Comparison of ENCODE assay signal across 8 cellular contexts in the genomic region with DNA sequence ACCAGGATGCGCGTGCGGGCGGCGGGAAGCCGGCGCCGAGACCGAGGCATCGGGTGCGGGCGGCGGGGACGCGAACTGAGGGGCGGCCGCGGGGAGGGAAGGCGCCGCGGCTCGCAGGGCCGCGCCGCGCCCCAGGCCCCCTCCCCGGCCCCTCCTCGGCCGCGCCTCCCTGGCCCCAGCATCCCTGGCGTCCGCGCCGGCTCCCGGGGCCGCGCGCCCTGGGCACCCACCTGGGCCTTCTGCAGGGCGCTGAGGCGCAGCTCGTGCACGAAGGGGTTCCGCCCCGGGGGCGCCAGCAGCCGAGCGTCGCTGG. TPM values are rescaled to one million over a fixed set of nuclear protein-coding genes. Genes with fewer than 3 reads are reported as not detected.
DNase-seq lines count a peak whose midpoint lies in the region; ATAC-seq and TF ChIP-seq lines count a peak whose summit lies in the region.

No MANE protein-coding gene starts in this region.

- peaks cover 10% of the 10 kb centered on the region; the same call in 1 of the 2 replicates for H3K9me1 ChIP-seq in IMR-90 (ENCODE audit: insufficient read depth, low read length)

- no peak overlapping the region for H2BK15ac ChIP-seq in IMR-90 (ENCODE audit: low read depth, low read length)

- peaks cover 9% of the 10 kb centered on the region for H3K4me1 ChIP-seq in IMR-90 (ENCODE audit: control insufficient read depth, insufficient read depth, low read length)
- peaks cover 18% of the 10 kb centered on the region for H3K4me1 ChIP-seq in muscle layer of colon (ENCODE audit: insufficient read depth, low read length)

- H3K36me3 ChIP-seq in IMR-90 (ENCODE audit: control insufficient read depth, insufficient read depth, low read length): peaks cover 20% of the 10 kb centered on the region
- peaks cover 14% of the 10 kb centered on the region for H3K36me3 ChIP-seq in muscle layer of colon (ENCODE audit: insufficient read depth, low read length)

- no peak for TF ChIP-seq RAD21 in IMR-90 (IDR thresholded peaks at IDR 0.05; ENCODE audit: low read length)

- H3K4ac ChIP-seq in IMR-90 (ENCODE audit: low read depth, low read length): no peak overlapping the region

- H3K9me3 ChIP-seq in IMR-90 (ENCODE audit: control insufficient read depth, insufficient read depth, low read length) (no peaks in the 10 kb centered on the region), muscle layer of colon (ENCODE audit: low read length) (no peaks in the 10 kb centered on the region)

- in situ Hi-C loops in IMR-90 (cut with MboI; ENCODE audit: low sequenced_read_pairs): no loop called here

- TF ChIP-seq POLR2A in IMR-90 (IDR thresholded peaks at IDR 0.05; ENCODE audit: low read depth, low read length): no peak

- H2BK5ac ChIP-seq in IMR-90 (ENCODE audit: low read depth, low read length, poor library complexity, severe bottlenecking): peak overlapping the region; percentile 75

- no peak overlapping the region for H4K8ac ChIP-seq in IMR-90 (ENCODE audit: low read depth in 2 of 2, low read length in 2 of 2)

- dilution Hi-C loops in IMR-90 (cut with HindIII; ENCODE audit: low sequenced_read_pairs, unreplicated experiment): no loop called here

- ATAC-seq in GM21528 (IDR thresholded peaks at IDR 0.05; ENCODE audit: low FRiP score, unreplicated experiment) (peak; percentile 31), IMR-90 (ENCODE audit: low read depth) (peak; percentile 33)

- H2AK9ac ChIP-seq in IMR-90 (replicated peaks; ENCODE audit: low read depth, low read length, poor library complexity): peak overlapping the region; percentile 95

- no peak overlapping the region for H3K23ac ChIP-seq in IMR-90 (ENCODE audit: low read depth, low read length)

- peaks cover 6% of the 10 kb centered on the region; the same call in 1 of the 2 replicates for H3K27me3 ChIP-seq in IMR-90 (ENCODE audit: control insufficient read depth, insufficient read depth, low read length)
- no peaks in the 10 kb centered on the region for H3K27me3 ChIP-seq in muscle layer of colon (ENCODE audit: control insufficient read depth in 1 of 2, insufficient read depth in 2 of 2, low read length in 2 of 2)

- H3K4me2 ChIP-seq in IMR-90 (ENCODE audit: low read depth, low read length): no peak overlapping the region

- peaks cover 41% of the 10 kb centered on the region for H4K20me1 ChIP-seq in IMR-90 (ENCODE audit: insufficient read depth, low read length)

- peaks cover 11 to 40% of the 10 kb centered on the region in 2 experiments; a peak in 3 of 4 replicates for H3K79me1 ChIP-seq in IMR-90 (ENCODE audit: low read depth in 1 of 2, low read length in 2 of 2)

- DNase-seq in GM12864 (ENCODE audit: low read depth): no peak
- DNase-seq in IMR-90: no peak
- DNase-seq in cardiac fibroblast (ENCODE audit: low read depth in 2 of 2): no peak
- no peak for DNase-seq in RPMI8226
- no peak for DNase-seq in stimulated activated CD8-positive, alpha-beta memory T cell treated with anti-CD3 and anti-CD28 coated beads, Interleukin-4, amount 100 ng/mL, for 48 hours
- no peak for DNase-seq in UCSD-AML1 (lab: John Stamatoyannopoulos, UW; ENCODE audit: unreplicated experiment)

- H3K27ac ChIP-seq in IMR-90 (ENCODE audit: insufficient read depth, low read length) (peak overlapping the region; percentile 84), muscle layer of colon (ENCODE audit: low read depth, low read length) (no peak overlapping the region)

- H3K56ac ChIP-seq in IMR-90 (ENCODE audit: extremely low read depth, insufficient read depth, low read length): no peak overlapping the region

- BruUV-seq in IMR-90 (replicated peaks; lab: Mats Ljungman, UMichigan): no TSS peak

- no peak overlapping the region for H2AK5ac ChIP-seq in IMR-90 (ENCODE audit: low read depth, low read length)

- no peak for TF ChIP-seq CTCF in GM12864 (IDR thresholded peaks at IDR 0.05; ENCODE audit: low read depth, low read length, missing control alignments)
- TF ChIP-seq CTCF in IMR-90 (conservative IDR thresholded peaks at IDR 0.05; ENCODE audit: low read depth, low read length): no peak
- TF ChIP-seq CTCF in cardiac fibroblast (IDR thresholded peaks at IDR 0.05; ENCODE audit: low read depth, low read length): no peak

- no peak overlapping the region for H2BK120ac ChIP-seq in IMR-90 (ENCODE audit: low read depth, low read length)

- CTCF ChIA-PET in IMR-90 (lab: Yijun Ruan, JAX): interaction anchor here (0.6 kb wide), 1 partner anchor 488 kb away, joined by 3 read pairs; no protein-coding TSS in a partner anchor

- H2BK20ac ChIP-seq in IMR-90 (ENCODE audit: low read depth, low read length): no peak overlapping the region

- intact Hi-C loops in IMR-90 (cut with micrococcal nuclease): loop anchor here (5.0 kb wide), 2 partner anchors 46 to 119 kb away; no protein-coding TSS in a partner anchor

- POLR2A ChIA-PET in IMR-90 (lab: Charles Lee; ENCODE audit: unreplicated experiment): no interaction called here

- no peak overlapping the region for H4K5ac ChIP-seq in IMR-90 (ENCODE audit: low read depth, low read length)

- 0% methylated on average over 33 of the region's 48 CpGs; no CpG with 5 or more reads in 1 of the 2 experiments for WGBS in IMR-90 (ENCODE audit: extremely low coverage in 2 of 2, insufficient read length in 1 of 2), 2 experiments

- no peak overlapping the region for H3K14ac ChIP-seq in IMR-90 (replicated peaks; ENCODE audit: low read depth, low read length)

- peak overlapping the region; percentile 87 for H3K4me3 ChIP-seq in GM12864 (ENCODE audit: low read depth, low read length)
- peak overlapping the region; percentile 99 for H3K4me3 ChIP-seq in IMR-90 (ENCODE audit: insufficient read depth, low read depth, low read length)
- H3K4me3 ChIP-seq in cardiac fibroblast (replicated peaks in 1 of 2; ENCODE audit: low read depth in 2 of 2, low read length in 2 of 2): peak overlapping the region; percentile 75 to 76
- peak overlapping the region; percentile 61 to 83 for H3K4me3 ChIP-seq in muscle layer of colon (ENCODE audit: low read depth in 1 of 2, low read length in 2 of 2)

- H4K91ac ChIP-seq in IMR-90 (ENCODE audit: insufficient read depth, low read depth, low read length): no peak overlapping the region

- H3K9ac ChIP-seq in IMR-90 (ENCODE audit: low read depth, low read length): peak overlapping the region; percentile 83
- H3K9ac ChIP-seq in muscle layer of colon (ENCODE audit: low read length): no peak overlapping the region

- H3K18ac ChIP-seq in IMR-90 (ENCODE audit: low read depth, low read length): no peak overlapping the region; the same call in 1 of the 2 replicates

- H2AFZ ChIP-seq in IMR-90 (replicated peaks; ENCODE audit: low read length, poor library complexity): peak overlapping the region; percentile 93

TF ChIP-seq in IMR-90, 13 proteins besides CTCF, POLR2A, EP300 and RAD21:
- TF ChIP-seq CHD1 (IDR thresholded peaks at IDR 0.05; ENCODE audit: low read depth, low read length): no peak
- no peak for TF ChIP-seq MAFK (IDR thresholded peaks at IDR 0.05; ENCODE audit: low read depth, low read length)
- TF ChIP-seq BHLHE40 (IDR thresholded peaks at IDR 0.05; ENCODE audit: low read depth, low read length): no peak

RNA-seq across cellular contexts. Expression of a gene that starts 0.3 kb away (rescaled TPM):
- total RNA-seq in IMR-90 (2012; rRNA removed): 17.7 and 22.2 TPM in 2 replicates
- 31.5 and 33.6 TPM in 2 replicates for polyA plus RNA-seq in IMR-90 (2012; rRNA removed)
- 38.2 and 38.4 TPM in 2 replicates for polyA plus RNA-seq in IMR-90 (2012; cell fraction: cytosol; rRNA removed)
- 63.9 and 71.1 TPM in 2 replicates for polyA plus RNA-seq in IMR-90 (2012; cell fraction: nucleus; rRNA removed; ENCODE audit: low replicate concordance)
